22 cellular contexts compared by ENCODE assay signal in genomic region chr5:150651924-150652688, GRCh38. TPM values are rescaled to one million over a fixed set of nuclear protein-coding genes. Genes with fewer than 3 reads are reported as not detected.
DNase-seq lines count a peak whose midpoint lies in the region; ATAC-seq and TF ChIP-seq lines count a peak whose summit lies in the region.
"Had no signal": no experiment of that assay in that cellular context is flagged by ENCODE, and none has a peak within 500 bp of the region (broad histone marks: within the 10 kb centered on the region; RNA-seq: fewer than 3 reads in every experiment).

No MANE protein-coding gene starts in this region.

- DNase-seq in heart left ventricle, result peak in 2 of 5 donors; percentile 21 to 44
- no peak for DNase-seq in Right ventricle myocardium superior
- no peak for DNase-seq in coronary artery (ENCODE audit: low spot score)
- DNase-seq in neural progenitor cell (ENCODE audit: low spot score), result peak; percentile 34
- DNase-seq in tibial nerve (ENCODE audit: low spot score in 2 of 2), result no peak
- no peak for DNase-seq in stimulated activated CD4-positive, alpha-beta T cell treated with anti-CD3 and anti-CD28 coated beads, Interleukin-4, amount 100 ng/mL, for 1 hour
- DNase-seq in KBM-7, result no peak
- no peak for DNase-seq in pons (ENCODE audit: low spot score)
- DNase-seq: activated CD4-positive, alpha-beta T cell treated with anti-CD3 and anti-CD28 coated beads for 4 hours; activated CD8-positive, alpha-beta memory T cell treated with anti-CD3 and anti-CD28 coated beads, Interleukin-2, amount 10 ng/mL, durations not matched to agents 7 days and 5 days; foreskin melanocyte; GM23248; NCI-H1417 treated with DMSO at 0.1 percent for 48 hours; NCI-H226; stimulated activated CD4-positive, alpha-beta T cell treated with anti-CD3 and anti-CD28 coated beads, Interleukin-15, amount 100 ng/mL, for 24 hours had no signal

- H3K36me3 Mint-ChIP-seq in neural progenitor cell, result no peaks in the 10 kb centered on the region
- H3K36me3 Mint-ChIP-seq: activated CD8-positive, alpha-beta memory T cell treated with anti-CD3 and anti-CD28 coated beads, Interleukin-2, amount 10 ng/mL, durations not matched to agents 7 days and 5 days had no signal

- no peaks in the 10 kb centered on the region for H4K20me1 ChIP-seq in neural progenitor cell (ENCODE audit: low read depth)

- no peaks in the 10 kb centered on the region for H3K9me3 ChIP-seq in heart left ventricle
- H3K9me3 ChIP-seq in neural progenitor cell (ENCODE audit: low read depth), result no peaks in the 10 kb centered on the region
- H3K9me3 ChIP-seq in tibial nerve, result no peaks in the 10 kb centered on the region
- H3K9me3 ChIP-seq: breast epithelium, neutrophil had no signal

- intact Hi-C loops in heart left ventricle (cut with DNase I) (loop anchor here in 7 of 10 donors (5.0 to 10.0 kb wide), 5 partner anchors 55 to 197 kb away; no protein-coding TSS in a partner anchor), Right ventricle myocardium superior (cut with DNase I) (no loop called here)

- WGBS in heart left ventricle, 4 donors, result 54 to 70% (median 67%) methylated on average over 13 of the region's 13 CpGs
- 34 to 42% methylated on average over 13 of the region's 13 CpGs for WGBS in tibial nerve, 2 donors

- H3K4me2 ChIP-seq in neural progenitor cell, result peak overlapping the region; percentile 51

- H3F3A ChIP-seq in neural progenitor cell (ENCODE audit: low read depth), result peaks cover 15% of the 10 kb centered on the region

- peaks cover 8% of the 10 kb centered on the region for H3K27me3 Mint-ChIP-seq in neural progenitor cell (ENCODE audit: insufficient read depth, low read depth)
- H3K27me3 Mint-ChIP-seq: activated T-helper 17 cell treated with anti-CD3 and anti-CD28 coated beads, Interleukin-2, amount 50 U/mL, for 72 hours; stimulated activated memory B cell treated with anti-CD40 and anti-IgM and Interleukin-4, amounts not matched to agents 10 μg/mL and 1 μg/mL and 100 μg/mL, for 72 hours had no signal

- TF ChIP-seq CTCF in heart left ventricle (IDR thresholded peaks at IDR 0.05) (no peak), coronary artery (IDR thresholded peaks at IDR 0.05) (no peak), neural progenitor cell (IDR thresholded peaks at IDR 0.05) (no peak), tibial nerve (IDR thresholded peaks at IDR 0.05) (no peak)

- H3K27ac ChIP-seq in heart left ventricle (peak overlapping the region in 11 of 12 donors; percentile 8 to 100 (median 97)), coronary artery (peak overlapping the region; percentile 41 to 90), neural progenitor cell (no peak overlapping the region), tibial nerve (peak overlapping the region; percentile 33 to 86 (median 62))
- H3K27ac ChIP-seq: GM23248, neutrophil had no signal

- H3K9me3 Mint-ChIP-seq in neural progenitor cell, result no peaks in the 10 kb centered on the region
- H3K9me3 Mint-ChIP-seq: activated T-helper 17 cell treated with anti-CD3 and anti-CD28 coated beads, Interleukin-2, amount 50 U/mL, for 72 hours; stimulated activated memory B cell treated with anti-CD40 and anti-IgM and Interleukin-4, amounts not matched to agents 10 μg/mL and 1 μg/mL and 100 μg/mL, for 72 hours had no signal

- peaks cover 7 to 88% (median 78%) of the 10 kb centered on the region in 12 donors for H3K4me1 ChIP-seq in heart left ventricle
- peaks cover 30% of the 10 kb centered on the region for H3K4me1 ChIP-seq in neural progenitor cell
- peaks cover 0 to 96% (median 45%) of the 10 kb centered on the region in 4 donors for H3K4me1 ChIP-seq in tibial nerve

- H3K79me2 ChIP-seq in neural progenitor cell (ENCODE audit: low read depth), result no peaks in the 10 kb centered on the region

- TF ChIP-seq POLR2A in heart left ventricle (IDR thresholded peaks at IDR 0.05), result no peak
- no peak for TF ChIP-seq POLR2A in tibial nerve (IDR thresholded peaks at IDR 0.05)

- H3K4me3 ChIP-seq in heart left ventricle (no peak overlapping the region), coronary artery (no peak overlapping the region), neural progenitor cell (no peak overlapping the region), tibial nerve (no peak overlapping the region)
- H3K4me3 ChIP-seq: breast epithelium, GM23248 had no signal

- H3K9ac ChIP-seq in neural progenitor cell, result no peak overlapping the region
- H3K9ac ChIP-seq: GM23248 had no signal

- in situ Hi-C loops in KBM-7 (cut with MboI; ENCODE audit: low pct_unique_long_range_greater_than_20kb, low sequenced_read_pairs), result loop anchor here (10.0 kb wide), 1 partner anchor 87 kb away; no protein-coding TSS in a partner anchor

- peak overlapping the region; percentile 3 for H3K4me3 Mint-ChIP-seq in neural progenitor cell
- H3K4me3 Mint-ChIP-seq: activated CD8-positive, alpha-beta memory T cell treated with anti-CD3 and anti-CD28 coated beads, Interleukin-2, amount 10 ng/mL, durations not matched to agents 7 days and 5 days; activated T-helper 17 cell treated with anti-CD3 and anti-CD28 coated beads, Interleukin-2, amount 50 U/mL, for 72 hours; stimulated activated memory B cell treated with anti-CD40 and anti-IgM and Interleukin-4, amounts not matched to agents 10 μg/mL and 1 μg/mL and 100 μg/mL, for 72 hours had no signal

- no peak for TF ChIP-seq EP300 in tibial nerve (IDR thresholded peaks at IDR 0.05)

- H2AFZ ChIP-seq in neural progenitor cell (replicated peaks), result peak overlapping the region; percentile 94
- H2AFZ ChIP-seq: GM23248 had no signal

- peak overlapping the region; percentile 96 for H3K27ac Mint-ChIP-seq in neural progenitor cell
- H3K27ac Mint-ChIP-seq: activated CD8-positive, alpha-beta memory T cell treated with anti-CD3 and anti-CD28 coated beads, Interleukin-2, amount 10 ng/mL, durations not matched to agents 7 days and 5 days; activated T-helper 17 cell treated with anti-CD3 and anti-CD28 coated beads, Interleukin-2, amount 50 U/mL, for 72 hours had no signal

- H3K27me3 ChIP-seq in heart left ventricle (no peaks in the 10 kb centered on the region), neural progenitor cell (no peaks in the 10 kb centered on the region), tibial nerve (no peaks in the 10 kb centered on the region)
- H3K27me3 ChIP-seq: breast epithelium had no signal

- ATAC-seq in heart left ventricle, result no peak
- no peak for ATAC-seq in Right ventricle myocardium superior (ENCODE audit: poor library complexity)
- ATAC-seq: activated CD8-positive, alpha-beta memory T cell treated with anti-CD3 and anti-CD28 coated beads, Interleukin-2, amount 10 ng/mL, durations not matched to agents 7 days and 5 days; activated T-helper 17 cell treated with anti-CD3 and anti-CD28 coated beads, Interleukin-2, amount 50 U/mL, for 72 hours; left lobe of liver; stimulated activated memory B cell treated with anti-CD40 and anti-IgM and Interleukin-4, amounts not matched to agents 10 μg/mL and 1 μg/mL and 100 μg/mL, for 72 hours had no signal

- peaks cover 44% of the 10 kb centered on the region for H3K4me1 Mint-ChIP-seq in neural progenitor cell
- H3K4me1 Mint-ChIP-seq: activated T-helper 17 cell treated with anti-CD3 and anti-CD28 coated beads, Interleukin-2, amount 50 U/mL, for 72 hours had no signal

- H3K36me3 ChIP-seq in heart left ventricle, result peaks cover 5 to 63% (median 39%) of the 10 kb centered on the region in 9 donors
- H3K36me3 ChIP-seq in neural progenitor cell, result no peaks in the 10 kb centered on the region
- peaks cover 0 to 31% (median 9%) of the 10 kb centered on the region in 3 donors for H3K36me3 ChIP-seq in tibial nerve
- H3K36me3 ChIP-seq: breast epithelium, neutrophil had no signal

RNA-seq across cellular contexts. Expression of gene MYOZ3, which starts 8.9 kb away (rescaled TPM):
- total RNA-seq in heart left ventricle, result 10 to 100 TPM in 1 of 9 donors, 1 to 10 TPM in 8; 1.8 to 10.2 (median 5.1) TPM
- polyA plus RNA-seq in heart left ventricle, result 1 to 10 TPM; 1.2 to 4.6 TPM
- 4.0 TPM for total RNA-seq in Right ventricle myocardium superior
- 0.43 and 0.90 TPM in 2 replicates for total RNA-seq in neural progenitor cell (ENCODE audit: low replicate concordance)
- total RNA-seq in tibial nerve, result 1 to 10 TPM in 3 of 4 donors, under 1 TPM in 1; 0.30 to 9.0 (median 4.6) TPM
- total RNA-seq: activated CD8-positive, alpha-beta memory T cell treated with anti-CD3 and anti-CD28 coated beads, Interleukin-2, amount 10 ng/mL, durations not matched to agents 7 days and 5 days; G401; RPMI7951 had no signal

RNA-seq across cellular contexts. Expression of gene SYNPO, which starts 11.6 kb away (rescaled TPM):
- total RNA-seq in heart left ventricle, result 100 to 1,000 TPM; 444 to 782 (median 590) TPM
- 100 to 1,000 TPM; 304 to 791 TPM for polyA plus RNA-seq in heart left ventricle
- 645 TPM for total RNA-seq in Right ventricle myocardium superior
- total RNA-seq in neural progenitor cell (ENCODE audit: low replicate concordance), result 0.41 and 1.3 TPM in 2 replicates
- 10 to 100 TPM; 58.4 to 71.5 (median 63.5) TPM for total RNA-seq in tibial nerve

RNA-seq across cellular contexts. Expression of gene RBM22, which starts 48.8 kb away (rescaled TPM):
- total RNA-seq in heart left ventricle (10 to 100 TPM; 23.5 to 42.3 (median 28.0) TPM), Right ventricle myocardium superior (26.9 TPM), neural progenitor cell (ENCODE audit: low replicate concordance) (46.1 and 52.4 TPM in 2 replicates), tibial nerve (10 to 100 TPM; 24.7 to 41.6 (median 33.2) TPM)
- polyA plus RNA-seq in heart left ventricle, result 10 to 100 TPM; 19.2 to 24.6 TPM

Comparison
In these comparisons a context has a peak if more than half of its experiments do, and no peak if none do; other contexts are left out.
1. RNA of gene SYNPO, which starts 11.6 kb away (total RNA-seq): 645 TPM in Right ventricle myocardium superior (single experiment), 444 to 782 TPM in heart left ventricle and 58.4 to 71.5 TPM in tibial nerve; 0.41 to 1.3 TPM in neural progenitor cell; every median in the first group is over 10 times any median in the second.